In the genomic region with DNA sequence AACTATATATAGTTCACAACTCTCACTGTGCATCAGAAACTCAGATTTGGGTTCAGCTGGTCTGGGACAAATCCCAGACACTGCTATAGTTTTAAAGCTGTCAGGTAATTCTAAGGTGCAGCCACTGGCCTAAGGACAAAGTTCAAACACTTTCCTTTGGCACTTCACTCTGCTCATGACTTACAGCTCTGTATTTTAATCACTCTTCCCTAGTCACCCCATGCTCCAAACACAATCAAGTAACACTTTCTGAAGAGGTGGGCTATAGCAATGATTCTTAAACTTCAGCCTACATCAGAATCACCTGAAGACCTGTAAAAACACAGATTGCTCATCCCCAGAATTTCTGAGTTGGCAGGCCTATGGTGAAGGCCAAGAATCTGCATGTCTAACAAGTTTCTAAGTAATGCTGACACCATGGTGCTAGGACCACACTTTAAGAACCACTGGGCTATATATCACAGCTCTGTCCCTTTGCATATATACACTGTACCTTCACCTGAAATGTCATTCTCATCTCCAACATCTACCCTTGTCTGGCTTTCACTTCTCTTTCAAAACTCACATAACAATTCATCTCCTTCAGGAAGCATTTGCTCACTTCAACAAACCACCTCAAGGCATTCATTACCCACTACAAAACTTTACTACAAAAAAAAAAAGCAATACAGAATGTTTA, we compare ENCODE assay signal across 13 cellular contexts. TPM values are rescaled to one million over a fixed set of nuclear protein-coding genes. Genes with fewer than 3 reads are reported as not detected.
A peak's percentile ranks its signal among the peaks of the same experiment; 100 is the strongest.
DNase-seq lines count a peak whose midpoint lies in the region; ATAC-seq and TF ChIP-seq lines count a peak whose summit lies in the region.
"Had no signal": no experiment of that assay in that cellular context is flagged by ENCODE, and none has a peak within 500 bp of the region (broad histone marks: within the 10 kb centered on the region; RNA-seq: fewer than 3 reads in every experiment).

No MANE protein-coding gene starts in this region.

- H3K36me3 ChIP-seq in OCI-LY7 (ENCODE audit: insufficient read depth, low read length) (no peaks in the 10 kb centered on the region), trophoblast cell (ENCODE audit: control insufficient read depth in 1 of 2, insufficient read depth in 2 of 2, low read length in 2 of 2) (peaks cover 0 to 2% of the 10 kb centered on the region in 2 experiments), mammary epithelial cell (ENCODE audit: insufficient read depth, low read length) (no peaks in the 10 kb centered on the region), upper lobe of left lung (no peaks in the 10 kb centered on the region)
- H3K36me3 ChIP-seq: gastroesophageal sphincter had no signal

- H4K12ac ChIP-seq in trophoblast cell (ENCODE audit: low read depth, low read length): no peak overlapping the region

- no peak overlapping the region for H3K18ac ChIP-seq in trophoblast cell (ENCODE audit: low read length)

- H3K79me2 ChIP-seq in OCI-LY7 (ENCODE audit: insufficient read depth, low read depth, low read length): peaks cover 99% of the 10 kb centered on the region
- peaks cover 6% of the 10 kb centered on the region for H3K79me2 ChIP-seq in trophoblast cell (ENCODE audit: control insufficient read depth, insufficient read depth, low read length, poor library complexity)
- H3K79me2 ChIP-seq in mammary epithelial cell (ENCODE audit: insufficient read depth, low read length): peaks cover 99% of the 10 kb centered on the region

- intact Hi-C loops in OCI-LY7 (cut with micrococcal nuclease; ENCODE audit: unreplicated experiment) (no loop called here), mammary epithelial cell (cut with micrococcal nuclease) (no loop called here)

- no peak overlapping the region for H3K23ac ChIP-seq in trophoblast cell (ENCODE audit: low read length)

- peak overlapping the region; percentile 27 for H3K4me2 ChIP-seq in OCI-LY7 (ENCODE audit: low read length)
- H3K4me2 ChIP-seq in trophoblast cell (ENCODE audit: low read length): no peak overlapping the region
- no peak overlapping the region for H3K4me2 ChIP-seq in mammary epithelial cell (ENCODE audit: insufficient read depth, low read depth, low read length)

- no peak overlapping the region for H3K27ac ChIP-seq in OCI-LY7 (ENCODE audit: low read depth, low read length, poor library complexity, severe bottlenecking)
- no peak overlapping the region for H3K27ac ChIP-seq in trophoblast cell (ENCODE audit: low read depth, low read length)
- no peak overlapping the region for H3K27ac ChIP-seq in mammary epithelial cell (ENCODE audit: insufficient read depth, low read depth, low read length)
- no peak overlapping the region for H3K27ac ChIP-seq in upper lobe of left lung
- H3K27ac ChIP-seq: gastroesophageal sphincter had no signal

- TF ChIP-seq POLR2A in upper lobe of left lung (IDR thresholded peaks at IDR 0.05): no peak

- H3K4ac ChIP-seq in trophoblast cell (ENCODE audit: low read depth, low read length): peak overlapping the region; percentile 62

- TF ChIP-seq CTCF in OCI-LY7 (conservative IDR thresholded peaks at IDR 0.05; ENCODE audit: low read length) (no peak), mammary epithelial cell (conservative IDR thresholded peaks at IDR 0.05 in 1 of 2, IDR thresholded peaks at IDR 0.05 in 1 of 2; ENCODE audit: extremely low read depth in 1 of 2, insufficient read depth in 1 of 2, low read depth in 1 of 2, low read length in 2 of 2) (no peak), upper lobe of left lung (IDR thresholded peaks at IDR 0.05) (no peak)

- no peak overlapping the region for H3K4me3 ChIP-seq in OCI-LY7 (ENCODE audit: low read depth, low read length, poor library complexity, severe bottlenecking)
- no peak overlapping the region for H3K4me3 ChIP-seq in trophoblast cell (ENCODE audit: low read depth, low read length)
- no peak overlapping the region for H3K4me3 ChIP-seq in mammary epithelial cell (replicated peaks in 1 of 3; ENCODE audit: insufficient read depth in 1 of 3, low read depth in 2 of 3, low read length in 3 of 3)
- H3K4me3 ChIP-seq in upper lobe of left lung: no peak overlapping the region
- H3K4me3 ChIP-seq: gastroesophageal sphincter had no signal

- POLR2A ChIA-PET in OCI-LY7 (lab: Charles Lee): interaction anchor here (0.7 to 1.7 kb wide), 4 partner anchors 15 to 177 kb away, joined by 3 to 9 read pairs (median 4); no protein-coding TSS in a partner anchor

- no peak overlapping the region for H3K14ac ChIP-seq in trophoblast cell (ENCODE audit: low read length)

- no peak overlapping the region for H4K8ac ChIP-seq in trophoblast cell (ENCODE audit: low read depth, low read length)

- H3K4me1 ChIP-seq in OCI-LY7 (ENCODE audit: insufficient read depth, low read length, poor library complexity, severe bottlenecking): peaks cover 28% of the 10 kb centered on the region
- H3K4me1 ChIP-seq in trophoblast cell (ENCODE audit: control insufficient read depth in 1 of 2, insufficient read depth in 2 of 2, low read length in 2 of 2): peaks cover 0 to 2% of the 10 kb centered on the region in 2 experiments
- peaks cover 19% of the 10 kb centered on the region for H3K4me1 ChIP-seq in mammary epithelial cell (ENCODE audit: insufficient read depth, low read length)
- peaks cover 17 to 51% (median 43%) of the 10 kb centered on the region in 4 donors for H3K4me1 ChIP-seq in upper lobe of left lung

- dilution Hi-C loops in mammary epithelial cell (cut with HindIII; ENCODE audit: low sequenced_read_pairs): no loop called here

- H3K27me3 ChIP-seq in trophoblast cell (ENCODE audit: insufficient read depth, low read length) (no peaks in the 10 kb centered on the region), mammary epithelial cell (ENCODE audit: insufficient read depth, low read length) (no peaks in the 10 kb centered on the region), upper lobe of left lung (no peaks in the 10 kb centered on the region)
- H3K27me3 ChIP-seq: gastroesophageal sphincter had no signal

- no peak overlapping the region for H2BK5ac ChIP-seq in trophoblast cell (ENCODE audit: low read depth, low read length, poor library complexity)

- H3K9ac ChIP-seq in trophoblast cell (ENCODE audit: low read length) (no peak overlapping the region), mammary epithelial cell (ENCODE audit: insufficient read depth, low read length) (no peak overlapping the region)

- in situ Hi-C loops in mammary epithelial cell (cut with MboI; ENCODE audit: low sequenced_read_pairs in 2 of 2): loop anchor here (25.0 kb wide), 1 partner anchor 343 kb away; no protein-coding TSS in a partner anchor

- H4K20me1 ChIP-seq in OCI-LY7 (ENCODE audit: insufficient read depth, low read length) (peaks cover 32% of the 10 kb centered on the region), mammary epithelial cell (ENCODE audit: insufficient read depth, low read length) (no peaks in the 10 kb centered on the region)

- ATAC-seq in activated CD4-positive, CD25-positive, alpha-beta regulatory T cell treated with anti-CD3 and anti-CD28 coated beads, Interleukin-2, amount 50 U/mL, for 24 hours: peak; percentile 58 to 64
- ATAC-seq in GM21786 (IDR thresholded peaks at IDR 0.05; ENCODE audit: unreplicated experiment) (peak; percentile 76), upper lobe of left lung (ENCODE audit: low FRiP score in 2 of 2) (no peak)
- ATAC-seq: activated CD8-positive, alpha-beta memory T cell treated with anti-CD3 and anti-CD28 coated beads, Interleukin-2, amount 10 ng/mL, durations not matched to agents 7 days and 5 days; gastroesophageal sphincter; SK-N-SH treated with all-trans-retinoic acid at 6 μM for 48 hours had no signal

- H3K9me3 ChIP-seq in OCI-LY7 (ENCODE audit: low read length) (no peaks in the 10 kb centered on the region), trophoblast cell (ENCODE audit: insufficient read depth, low read depth, low read length) (no peaks in the 10 kb centered on the region), mammary epithelial cell (replicated peaks; ENCODE audit: insufficient read depth, low read length) (no peaks in the 10 kb centered on the region), upper lobe of left lung (no peaks in the 10 kb centered on the region)
- H3K9me3 ChIP-seq: gastroesophageal sphincter had no signal

- DNase-seq in activated CD4-positive, CD25-positive, alpha-beta regulatory T cell treated with anti-CD3 and anti-CD28 coated beads, Interleukin-2, amount 50 U/mL, for 72 hours: no peak
- DNase-seq in OCI-LY7 (ENCODE audit: low spot score) (peak; percentile 35), trophoblast cell (no peak), mammary epithelial cell (no peak), upper lobe of left lung (no peak)
- no peak for DNase-seq in activated CD8-positive, alpha-beta memory T cell treated with anti-CD3 and anti-CD28 coated beads, Interleukin-2, amount 50 U/mL, for 4 hours
- DNase-seq: activated CD8-positive, alpha-beta memory T cell treated with anti-CD3 and anti-CD28 coated beads, Interleukin-2, amount 10 ng/mL, durations not matched to agents 7 days and 5 days; cortex of kidney; HCEC 1CT had no signal

- no peak for TF ChIP-seq EP300 in upper lobe of left lung (IDR thresholded peaks at IDR 0.05)

- H4K91ac ChIP-seq in trophoblast cell (ENCODE audit: low read depth, low read length): no peak overlapping the region

- H2AK5ac ChIP-seq in trophoblast cell (ENCODE audit: low read length): no peak overlapping the region

- no peak overlapping the region for H2BK12ac ChIP-seq in trophoblast cell (ENCODE audit: low read length)

- CTCF ChIA-PET in OCI-LY7 (lab: Charles Lee; ENCODE audit: unreplicated experiment): no interaction called here
- CTCF ChIA-PET in mammary epithelial cell (lab: Charles Lee; ENCODE audit: low non-redundant PET): no interaction called here

- BruUV-seq in OCI-LY7 (replicated peaks; lab: Mats Ljungman, UMichigan) (no TSS peak), mammary epithelial cell (replicated peaks; lab: Mats Ljungman, UMichigan) (no TSS peak)

- H2AFZ ChIP-seq in OCI-LY7 (ENCODE audit: low read length) (no peak overlapping the region), trophoblast cell (ENCODE audit: insufficient read depth, low read length, poor library complexity) (no peak overlapping the region), mammary epithelial cell (ENCODE audit: low read depth, low read length) (no peak overlapping the region)

- no peak overlapping the region for H2BK120ac ChIP-seq in trophoblast cell (ENCODE audit: insufficient read depth, low read length, poor library complexity)

- H3K79me1 ChIP-seq in trophoblast cell (ENCODE audit: low read length): no peaks in the 10 kb centered on the region

- no peaks in the 10 kb centered on the region for H3K9me2 ChIP-seq in OCI-LY7 (ENCODE audit: insufficient read depth, low read length)

RNA-seq across cellular contexts. Expression of a gene that starts 21.4 kb away (rescaled TPM):
- total RNA-seq in OCI-LY7 (2014; rRNA removed; shearing (Covaris generic)): 30.7 and 32.8 TPM in 2 replicates
- total RNA-seq in OCI-LY7 (2022) (46.6 and 49.9 TPM in 2 replicates), mammary epithelial cell (10 to 100 TPM; 19.2 to 29.9 TPM), upper lobe of left lung (10 to 100 TPM; 19.1 to 65.0 (median 34.2) TPM)
- polyA plus RNA-seq in trophoblast cell (2013): 13.3 and 13.7 TPM in 2 replicates
- 7.0 TPM for polyA plus RNA-seq in mammary epithelial cell
- polyA minus RNA-seq in mammary epithelial cell: 6.4 TPM

Comparison
In these comparisons a context has a peak if more than half of its experiments do, and no peak if none do; other contexts are left out.
1. ATAC-seq: peak in activated CD4-positive, CD25-positive, alpha-beta regulatory T cell treated with anti-CD3 and anti-CD28 coated beads, Interleukin-2, amount 50 U/mL, for 24 hours (2 of 2) and GM21786 (single experiment); none in upper lobe of left lung (0 of 2).